ENCODE assay signal across 8 cellular contexts in genomic region chr19:1438035-1438932, GRCh38. TPM values are rescaled to one million over a fixed set of nuclear protein-coding genes. Genes with fewer than 3 reads are reported as not detected.
A peak's percentile ranks its signal among the peaks of the same experiment; 100 is the strongest.
DNase-seq lines count a peak whose midpoint lies in the region; ATAC-seq lines count a peak whose summit lies in the region.

TSS of gene RPS15 (plus strand) at chr19:1438396. CDS start at chr19:1438426, 30 bp downstream.

- H3K9me3 Mint-ChIP-seq in CD8-positive, alpha-beta memory T cell = no peaks in the 10 kb centered on the region

- H3K4me3 Mint-ChIP-seq in CD8-positive, alpha-beta memory T cell = peak within 1 kb of the TSS; percentile 96 to 100 (median 97)

- peak within 1 kb of the TSS; percentile 91 for H3K27ac ChIP-seq in CD8-positive, alpha-beta memory T cell (ENCODE audit: low read depth, low read length)

- H3K36me3 Mint-ChIP-seq in CD8-positive, alpha-beta memory T cell = peaks cover 3 to 61% (median 6%) of the 10 kb centered on the region in 3 donors

- peak; percentile 94 to 98 (median 95) for DNase-seq in CD8-positive, alpha-beta memory T cell
- DNase-seq in HT-29 (ENCODE audit: low spot score) (peak; percentile 86), NK-92 (lab: John Stamatoyannopoulos, UW; ENCODE audit: unreplicated experiment) (peak; percentile 61), medulla oblongata (ENCODE audit: extremely low spot score) (peak; percentile 94)
- peak; percentile 89 to 96 for DNase-seq in activated CD8-positive, alpha-beta memory T cell treated with anti-CD3 and anti-CD28 coated beads for 1 hour (ENCODE audit: extremely low read depth in 1 of 2, low read depth in 1 of 2)
- peak; percentile 91 for DNase-seq in effector CD8-positive, alpha-beta T cell (lab: John Stamatoyannopoulos, UW)
- DNase-seq in stimulated activated CD4-positive, alpha-beta T cell treated with anti-CD3 and anti-CD28 coated beads, TNF-alpha, amount 100 ng/mL, for 48 hours (ENCODE audit: low read depth in 3 of 3) = peak; percentile 92 to 93 (median 92)

- peak; percentile 83 for ATAC-seq in GM19463 (IDR thresholded peaks at IDR 0.05; ENCODE audit: unreplicated experiment)

- H3K36me3 ChIP-seq in CD8-positive, alpha-beta memory T cell (ENCODE audit: insufficient read depth, low read length) = peaks cover 22% of the 10 kb centered on the region

- no peaks in the 10 kb centered on the region for H3K27me3 ChIP-seq in CD8-positive, alpha-beta memory T cell (ENCODE audit: insufficient read depth, low read length, poor library complexity, severe bottlenecking)

- CTCF ChIA-PET in CD8-positive, alpha-beta memory T cell (lab: Charles Lee) = interaction anchor here (0.9 to 2.0 kb wide), 2 partner anchors 29 to 55 kb away, joined by 3 to 8 read pairs; no protein-coding TSS in a partner anchor

- peaks cover 23 to 35% (median 30%) of the 10 kb centered on the region in 3 donors for H3K4me1 Mint-ChIP-seq in CD8-positive, alpha-beta memory T cell

- POLR2A ChIA-PET in CD8-positive, alpha-beta memory T cell (lab: Charles Lee) = interaction anchor here (0.8 to 1.0 kb wide), 3 partner anchors 16 to 35 kb away, joined by 4 to 7 read pairs (median 4); no protein-coding TSS in a partner anchor

- H3K4me3 ChIP-seq in CD8-positive, alpha-beta memory T cell (ENCODE audit: low read length) = peak within 1 kb of the TSS; percentile 89

- H3K4me1 ChIP-seq in CD8-positive, alpha-beta memory T cell (ENCODE audit: insufficient read depth, low read length) = peaks cover 27% of the 10 kb centered on the region

- H3K9me3 ChIP-seq in CD8-positive, alpha-beta memory T cell (ENCODE audit: low read length) = no peaks in the 10 kb centered on the region

- H3K27ac Mint-ChIP-seq in CD8-positive, alpha-beta memory T cell = peak within 1 kb of the TSS; percentile 96 to 100 (median 98)

- H3K27me3 Mint-ChIP-seq in CD8-positive, alpha-beta memory T cell = no peaks in the 10 kb centered on the region

RNA-seq across cellular contexts. Expression of gene RPS15, which starts in this region (rescaled TPM):
- 1,000 to 10,000 TPM; 1,485 to 1,540 TPM for total RNA-seq in CD8-positive, alpha-beta memory T cell
- polyA plus RNA-seq in CD8-positive, alpha-beta memory T cell = 2,756 TPM
- 2,135 and 2,483 TPM in 2 replicates for total RNA-seq in HT-29 (2014; rRNA removed; shearing (Covaris generic))

Comparison
In these comparisons a context has a peak if more than half of its experiments do, and no peak if none do; other contexts are left out.
1. Peak in every context shown above with its lines: DNase-seq, ATAC-seq, H3K4me3 ChIP-seq and H3K27ac ChIP-seq.